ENCODE assay signal across 18 cellular contexts in the genomic region with DNA sequence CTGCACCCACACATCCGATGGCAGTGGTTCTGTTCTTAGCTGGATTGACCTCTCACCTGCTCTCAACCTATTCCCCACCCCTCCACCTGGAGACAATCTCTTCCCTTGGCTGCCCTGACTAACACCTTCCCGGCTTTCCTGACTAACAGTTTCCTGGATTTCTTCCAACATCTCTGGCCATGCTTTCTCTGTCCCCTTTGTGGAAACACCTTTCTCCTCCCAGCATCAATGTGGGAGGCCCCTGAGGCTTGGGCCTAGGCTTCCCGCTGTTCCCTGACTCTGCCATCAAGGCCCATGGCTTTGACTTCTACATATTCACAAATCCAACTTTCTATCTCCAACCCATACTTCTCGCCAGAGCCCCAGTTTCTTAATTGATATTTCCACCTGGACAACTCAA.
"Had no signal": no experiment of that assay in that cellular context is flagged by ENCODE, and none has a peak within 500 bp of the region (broad histone marks: within the 10 kb centered on the region; RNA-seq: fewer than 3 reads in every experiment).

No MANE protein-coding gene starts in this region.

- H3K27ac Mint-ChIP-seq: dendritic cell treated with granulocyte-macrophage colony-stimulating factor and Interleukin-4, amounts not matched to agents 40 ng/mL and 50 ng/mL, for 4 days; effector memory CD8-positive, alpha-beta T cell; immature natural killer cell; naive thymus-derived CD4-positive, alpha-beta T cell; nephron progenitor cell had no signal

- H3K4me3 Mint-ChIP-seq: dendritic cell treated with granulocyte-macrophage colony-stimulating factor and Interleukin-4, amounts not matched to agents 40 ng/mL and 50 ng/mL, for 4 days; effector memory CD8-positive, alpha-beta T cell; immature natural killer cell; naive thymus-derived CD4-positive, alpha-beta T cell; nephron progenitor cell had no signal

- H3K27ac ChIP-seq: foreskin keratinocyte, neutrophil, upper lobe of left lung, uterus had no signal

- H3K4me3 ChIP-seq: lung, upper lobe of left lung, uterus had no signal

- H3K36me3 Mint-ChIP-seq: immature natural killer cell; naive thymus-derived CD4-positive, alpha-beta T cell had no signal

- FAIRE-seq: colon, keratinocyte had no signal

- H3K27me3 ChIP-seq: upper lobe of left lung, uterus had no signal

- ATAC-seq: effector memory CD8-positive, alpha-beta T cell; foreskin keratinocyte; left ventricle myocardium superior; naive thymus-derived CD4-positive, alpha-beta T cell; sciatic nerve had no signal

- H3K36me3 ChIP-seq: neutrophil, upper lobe of left lung, uterus had no signal

- H3K4me1 Mint-ChIP-seq: immature natural killer cell; naive thymus-derived CD4-positive, alpha-beta T cell; nephron progenitor cell had no signal

- H3K27me3 Mint-ChIP-seq: dendritic cell treated with granulocyte-macrophage colony-stimulating factor and Interleukin-4, amounts not matched to agents 40 ng/mL and 50 ng/mL, for 4 days had no signal

- H3K9me3 ChIP-seq: neutrophil, upper lobe of left lung, uterus had no signal

- DNase-seq: effector memory CD8-positive, alpha-beta T cell; immature natural killer cell; left ventricle myocardium superior; mesendoderm; naive thymus-derived CD4-positive, alpha-beta T cell; nephron progenitor cell; posterior cingulate gyrus; stimulated activated CD4-positive, alpha-beta T cell treated with anti-CD3 and anti-CD28 coated beads, Interleukin-12 subunit alpha, Interleukin-12 subunit beta, amount 100 ng/mL, for 4 hours; stimulated activated naive CD4-positive, alpha-beta T cell treated with Interleukin-2 at 50 U/mL for 16 hours; uterus had no signal

- H3K4me1 ChIP-seq: foreskin keratinocyte, upper lobe of left lung, uterus had no signal

- H3K9me3 Mint-ChIP-seq: dendritic cell treated with granulocyte-macrophage colony-stimulating factor and Interleukin-4, amounts not matched to agents 40 ng/mL and 50 ng/mL, for 4 days; immature natural killer cell; nephron progenitor cell had no signal
